In genomic region chr2:30233142-30233961, GRCh38 we compare ENCODE assay signal across 9 cellular contexts. TPM values are rescaled to one million over a fixed set of nuclear protein-coding genes. Genes with fewer than 3 reads are reported as not detected.
DNase-seq lines count a peak whose midpoint lies in the region; ATAC-seq and TF ChIP-seq lines count a peak whose summit lies in the region.
"Had no signal": no experiment of that assay in that cellular context is flagged by ENCODE, and none has a peak within 500 bp of the region (broad histone marks: within the 10 kb centered on the region; RNA-seq: fewer than 3 reads in every experiment).

No MANE protein-coding gene starts in this region.

- H3K4me3 ChIP-seq in adipocyte (ENCODE audit: low read length) (peak overlapping the region; percentile 84), lung (peak overlapping the region; percentile 63), tibial nerve (peak overlapping the region; percentile 31 to 86 (median 72))

- H3K36me3 ChIP-seq in adipocyte (ENCODE audit: control insufficient read depth, insufficient read depth, low read length, severe bottlenecking): peaks cover 27% of the 10 kb centered on the region
- peaks cover 0 to 11% of the 10 kb centered on the region in 2 donors for H3K36me3 ChIP-seq in lung (ENCODE audit: control insufficient read depth in 2 of 2, insufficient read depth in 2 of 2, low read length in 2 of 2)
- peaks cover 0 to 18% (median 0%) of the 10 kb centered on the region in 3 donors for H3K36me3 ChIP-seq in tibial nerve

- H3K9me3 Mint-ChIP-seq in activated T-cell treated with anti-CD3 and anti-CD28 coated beads, Interleukin-2, amount 50 U/mL, for 4 hours: no peaks in the 10 kb centered on the region

- TF ChIP-seq EP300 in tibial nerve (IDR thresholded peaks at IDR 0.05): no peak

- peaks cover 27% of the 10 kb centered on the region for H3K36me3 Mint-ChIP-seq in activated T-cell treated with anti-CD3 and anti-CD28 coated beads, Interleukin-2, amount 50 U/mL, for 4 hours (ENCODE audit: insufficient read depth)

- WGBS in lung, 2 donors: 37 to 69% methylated on average over 5 of the region's 5 CpGs
- 51 to 66% methylated on average over 5 of the region's 5 CpGs for WGBS in tibial nerve, 2 donors

- peak overlapping the region; percentile 86 for H3K4me3 Mint-ChIP-seq in activated T-cell treated with anti-CD3 and anti-CD28 coated beads, Interleukin-2, amount 50 U/mL, for 4 hours

- H3K27me3 ChIP-seq in adipocyte (replicated peaks; ENCODE audit: control insufficient read depth, insufficient read depth, low read length) (no peaks in the 10 kb centered on the region), lung (ENCODE audit: control insufficient read depth, insufficient read depth) (no peaks in the 10 kb centered on the region), tibial nerve (peaks cover 0 to 4% of the 10 kb centered on the region in 2 donors)

- ATAC-seq in activated T-cell treated with anti-CD3 and anti-CD28 coated beads, Interleukin-2, amount 50 U/mL, for 4 hours: no peak
- no peak for ATAC-seq in lung (ENCODE audit: insufficient read depth, low FRiP score)
- ATAC-seq in HG03439 (IDR thresholded peaks at IDR 0.05; ENCODE audit: unreplicated experiment): no peak
- no peak for ATAC-seq in HG03342 (IDR thresholded peaks at IDR 0.05; ENCODE audit: unreplicated experiment)

- DNase-seq in activated T-cell treated with anti-CD3 and anti-CD28 coated beads, Interleukin-2, amount 50 U/mL, for 4 hours: no peak
- DNase-seq in activated T-cell treated with anti-CD3 and anti-CD28 coated beads for 4 hours (no peak), adipocyte (ENCODE audit: low read depth) (peak; percentile 39), lung (ENCODE audit: low spot score) (no peak), tibial nerve (ENCODE audit: low spot score in 2 of 2) (no peak), NCI-H446 (lab: John Stamatoyannopoulos, UW) (no peak)
- DNase-seq: NCI-H1417 treated with DMSO at 0.1 percent for 48 hours had no signal

- no peak for TF ChIP-seq POLR2A in tibial nerve (IDR thresholded peaks at IDR 0.05)

- H3K9ac ChIP-seq in adipocyte (ENCODE audit: low read length): peak overlapping the region; percentile 92

- H3K4me1 ChIP-seq in adipocyte (ENCODE audit: control insufficient read depth, insufficient read depth, low read length): peaks cover 26% of the 10 kb centered on the region
- H3K4me1 ChIP-seq in lung (ENCODE audit: control insufficient read depth in 2 of 2, insufficient read depth in 2 of 2, low read length in 2 of 2): peaks cover 2 to 15% of the 10 kb centered on the region in 2 donors
- peaks cover 0 to 42% (median 13%) of the 10 kb centered on the region in 4 donors for H3K4me1 ChIP-seq in tibial nerve

- H3K27ac ChIP-seq in lung (ENCODE audit: low read depth in 1 of 2, low read length in 1 of 2) (peak overlapping the region; percentile 88 to 100), tibial nerve (peak overlapping the region in 3 of 4 donors; percentile 23 to 91 (median 88))

- H3K9me3 ChIP-seq in adipocyte (ENCODE audit: control insufficient read depth, low read length) (peaks cover 5% of the 10 kb centered on the region), lung (ENCODE audit: control insufficient read depth in 2 of 2, insufficient read depth in 1 of 2, low read length in 1 of 2) (no peaks in the 10 kb centered on the region), tibial nerve (peaks cover 0 to 4% (median 0%) of the 10 kb centered on the region in 4 donors)

- no peaks in the 10 kb centered on the region for H3K27me3 Mint-ChIP-seq in activated T-cell treated with anti-CD3 and anti-CD28 coated beads, Interleukin-2, amount 50 U/mL, for 4 hours (ENCODE audit: low read depth)

- TF ChIP-seq CTCF in lung (IDR thresholded peaks at IDR 0.05; ENCODE audit: control extremely low read depth, extremely low read depth): no peak
- TF ChIP-seq CTCF in tibial nerve (IDR thresholded peaks at IDR 0.05): no peak

- H3K4me1 Mint-ChIP-seq in activated T-cell treated with anti-CD3 and anti-CD28 coated beads, Interleukin-2, amount 50 U/mL, for 4 hours (ENCODE audit: low read depth): peaks cover 65% of the 10 kb centered on the region

RNA-seq across cellular contexts. Expression of gene LBH, which starts 2.0 kb away (rescaled TPM):
- total RNA-seq in activated T-cell treated with anti-CD3 and anti-CD28 coated beads, Interleukin-2, amount 50 U/mL, for 4 hours: 100 to 1,000 TPM; 102 to 143 (median 119) TPM
- total RNA-seq in lung (100 to 1,000 TPM; 107 to 133 TPM), tibial nerve (10 to 100 TPM; 12.7 to 31.6 (median 21.5) TPM)
- 10 to 100 TPM; 22.9 to 55.2 TPM for polyA plus RNA-seq in lung
